Comparison of ENCODE assay signal across 8 cellular contexts in the genomic region with DNA sequence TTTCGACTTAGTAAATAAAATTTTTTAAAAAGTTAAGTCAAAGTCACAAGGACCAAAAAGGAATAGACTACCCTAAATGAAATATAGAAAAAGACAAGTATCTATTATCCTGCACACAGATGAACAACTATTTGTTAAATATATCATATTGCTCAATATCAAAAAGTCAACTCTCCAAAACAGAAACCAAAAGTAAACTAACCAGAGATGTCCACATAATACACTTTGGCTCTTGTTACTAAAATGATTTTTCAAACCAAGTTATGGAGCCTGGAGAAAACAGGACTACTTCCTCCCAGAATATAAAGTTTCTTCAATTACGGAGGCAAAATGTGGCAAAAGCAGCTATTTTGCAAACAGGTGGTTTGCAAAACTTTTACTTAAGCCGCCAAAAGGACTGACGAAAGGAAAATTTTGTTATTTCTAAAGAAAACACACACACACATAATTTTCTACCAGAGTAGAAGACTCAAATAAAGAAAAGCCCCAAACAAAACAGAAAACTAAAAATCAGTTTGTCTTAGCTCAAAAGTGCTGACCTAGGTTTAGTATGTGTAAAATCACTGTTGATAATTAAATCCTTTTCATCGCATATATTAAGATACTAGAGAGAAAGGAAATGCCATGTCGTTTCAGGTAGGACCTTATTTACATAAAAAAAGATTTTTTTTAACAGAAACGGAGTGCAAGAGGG. TPM values are rescaled to one million over a fixed set of nuclear protein-coding genes. Genes with fewer than 3 reads are reported as not detected.
A peak's percentile ranks its signal among the peaks of the same experiment; 100 is the strongest.
DNase-seq lines count a peak whose midpoint lies in the region; ATAC-seq and TF ChIP-seq lines count a peak whose summit lies in the region.

No MANE protein-coding gene starts in this region.

- 20% methylated on average over 7 of the region's 7 CpGs for WGBS in right cardiac atrium
- 4 to 11% (median 10%) methylated on average over 7 of the region's 7 CpGs for WGBS in stomach, 5 donors

- H3K27ac ChIP-seq in right cardiac atrium (ENCODE audit: low read length) (no peak overlapping the region), stomach (peak overlapping the region in 4 of 5 donors; percentile 89 to 93 (median 92)), caudate nucleus (ENCODE audit: low read depth, low read length) (no peak overlapping the region)

- H3K4me1 ChIP-seq in right cardiac atrium (ENCODE audit: control insufficient read depth, insufficient read depth, low read length) = no peaks in the 10 kb centered on the region
- peaks cover 5 to 35% (median 24%) of the 10 kb centered on the region in 4 donors for H3K4me1 ChIP-seq in stomach

- no peaks in the 10 kb centered on the region for H3K9me3 Mint-ChIP-seq in activated naive CD4-positive, alpha-beta T cell treated with anti-CD3 and anti-CD28 coated beads, Interleukin-2, amount 10 ng/mL, durations not matched to agents 7 days and 5 days
- no peaks in the 10 kb centered on the region for H3K9me3 Mint-ChIP-seq in activated B cell treated with CpG ODN at 0.5 μM for 24 hours

- TF ChIP-seq EP300 in stomach (IDR thresholded peaks at IDR 0.05) = no peak

- H3K27me3 ChIP-seq in right cardiac atrium (ENCODE audit: control insufficient read depth, insufficient read depth) (no peaks in the 10 kb centered on the region), stomach (no peaks in the 10 kb centered on the region)

- H3K4me3 ChIP-seq in right cardiac atrium (ENCODE audit: low read length) = peak overlapping the region; percentile 74
- peak overlapping the region; percentile 76 to 90 (median 86) for H3K4me3 ChIP-seq in stomach

- ATAC-seq in activated B cell treated with CpG ODN at 0.5 μM for 24 hours (ENCODE audit: low read depth) = no peak
- ATAC-seq in right cardiac atrium = no peak
- no peak for ATAC-seq in HG03039 (IDR thresholded peaks at IDR 0.05; ENCODE audit: unreplicated experiment)

- intact Hi-C loops in activated B cell treated with CpG ODN at 0.5 μM for 24 hours (cut with micrococcal nuclease) (loop anchor here (1.0 to 5.0 kb wide), 3 partner anchors 71 to 1199 kb away; a partner anchor contains a TSS), right cardiac atrium (cut with DNase I) (no loop called here), stomach (cut with DNase I; ENCODE audit: low total_unique reads) (no loop called here)

- no peak for TF ChIP-seq CTCF in activated B cell treated with CpG ODN at 0.5 μM for 24 hours (IDR thresholded peaks at IDR 0.05)
- TF ChIP-seq CTCF in stomach (IDR thresholded peaks at IDR 0.05) = no peak

- no peak for DNase-seq in activated naive CD4-positive, alpha-beta T cell treated with anti-CD3 and anti-CD28 coated beads, Interleukin-2, amount 10 ng/mL, durations not matched to agents 7 days and 5 days
- no peak for DNase-seq in activated naive CD4-positive, alpha-beta T cell treated with anti-CD3 and anti-CD28 coated beads, Interleukin-2, amount 50 U/mL, for 16 hours
- DNase-seq in activated B cell treated with CpG ODN at 0.5 μM for 24 hours (no peak), right cardiac atrium (no peak), stomach (no peak), retina (no peak), caudate nucleus (lab: John Stamatoyannopoulos, UW) (no peak)

- no peak for TF ChIP-seq POLR2A in stomach (IDR thresholded peaks at IDR 0.05)

- peak overlapping the region; percentile 98 for H3K27ac Mint-ChIP-seq in activated naive CD4-positive, alpha-beta T cell treated with anti-CD3 and anti-CD28 coated beads, Interleukin-2, amount 10 ng/mL, durations not matched to agents 7 days and 5 days
- H3K27ac Mint-ChIP-seq in activated B cell treated with CpG ODN at 0.5 μM for 24 hours = peak overlapping the region; percentile 89

- H3K36me3 ChIP-seq in stomach = no peaks in the 10 kb centered on the region

- peaks cover 30% of the 10 kb centered on the region for H3K36me3 Mint-ChIP-seq in activated naive CD4-positive, alpha-beta T cell treated with anti-CD3 and anti-CD28 coated beads, Interleukin-2, amount 10 ng/mL, durations not matched to agents 7 days and 5 days
- H3K36me3 Mint-ChIP-seq in activated B cell treated with CpG ODN at 0.5 μM for 24 hours (ENCODE audit: low read depth) = peaks cover 2% of the 10 kb centered on the region

- H3K9me3 ChIP-seq in right cardiac atrium (ENCODE audit: control insufficient read depth, low read length) (no peaks in the 10 kb centered on the region), stomach (no peaks in the 10 kb centered on the region)

- POLR2A ChIA-PET in activated B cell treated with CpG ODN at 0.5 μM for 24 hours (lab: Charles Lee) = interaction anchor here (1.0 to 2.6 kb wide), 4 partner anchors 8 to 72 kb away, joined by 3 to 19 read pairs (median 8); no protein-coding TSS in a partner anchor

- CTCF ChIA-PET in activated naive CD4-positive, alpha-beta T cell treated with anti-CD3 and anti-CD28 coated beads, Interleukin-2, amount 10 ng/mL, durations not matched to agents 7 days and 5 days (lab: Charles Lee) = interaction anchor here (0.6 to 3.5 kb wide), 2 partner anchors 42 to 128 kb away, joined by 3 to 9 read pairs; no protein-coding TSS in a partner anchor
- CTCF ChIA-PET in activated B cell treated with CpG ODN at 0.5 μM for 24 hours (lab: Charles Lee) = interaction anchor here (1.1 to 2.0 kb wide), 2 partner anchors 10 to 24 kb away, joined by 3 to 7 read pairs; no protein-coding TSS in a partner anchor

- peaks cover 46% of the 10 kb centered on the region for H3K4me1 Mint-ChIP-seq in activated naive CD4-positive, alpha-beta T cell treated with anti-CD3 and anti-CD28 coated beads, Interleukin-2, amount 10 ng/mL, durations not matched to agents 7 days and 5 days
- H3K4me1 Mint-ChIP-seq in activated B cell treated with CpG ODN at 0.5 μM for 24 hours = peaks cover 22% of the 10 kb centered on the region

- H3K4me3 Mint-ChIP-seq in activated naive CD4-positive, alpha-beta T cell treated with anti-CD3 and anti-CD28 coated beads, Interleukin-2, amount 10 ng/mL, durations not matched to agents 7 days and 5 days = peak overlapping the region; percentile 96
- peak overlapping the region; percentile 93 for H3K4me3 Mint-ChIP-seq in activated B cell treated with CpG ODN at 0.5 μM for 24 hours

- no peaks in the 10 kb centered on the region for H3K27me3 Mint-ChIP-seq in activated naive CD4-positive, alpha-beta T cell treated with anti-CD3 and anti-CD28 coated beads, Interleukin-2, amount 10 ng/mL, durations not matched to agents 7 days and 5 days
- no peaks in the 10 kb centered on the region for H3K27me3 Mint-ChIP-seq in activated B cell treated with CpG ODN at 0.5 μM for 24 hours

RNA-seq across cellular contexts. Expression of a gene that starts 1.1 kb away (rescaled TPM):
- total RNA-seq in activated B cell treated with CpG ODN at 0.5 μM for 24 hours (10.3 and 12.6 TPM in 2 replicates), right cardiac atrium (10 to 100 TPM; 13.8 to 15.7 (median 15.4) TPM), stomach (10 to 100 TPM; 16.2 to 58.2 (median 22.7) TPM)
- polyA plus RNA-seq in right cardiac atrium (5.2 TPM), stomach (10 to 100 TPM in 1 of 3 donors, 1 to 10 TPM in 2; 7.5 to 11.9 (median 8.3) TPM)

Comparison
In these comparisons a context has a peak if more than half of its experiments do, and no peak if none do; other contexts are left out.
1. H3K27ac ChIP-seq: peak in stomach (4 of 5); none in right cardiac atrium (single experiment) and caudate nucleus (single experiment).